21 cellular contexts compared by ENCODE assay signal in the genomic region with DNA sequence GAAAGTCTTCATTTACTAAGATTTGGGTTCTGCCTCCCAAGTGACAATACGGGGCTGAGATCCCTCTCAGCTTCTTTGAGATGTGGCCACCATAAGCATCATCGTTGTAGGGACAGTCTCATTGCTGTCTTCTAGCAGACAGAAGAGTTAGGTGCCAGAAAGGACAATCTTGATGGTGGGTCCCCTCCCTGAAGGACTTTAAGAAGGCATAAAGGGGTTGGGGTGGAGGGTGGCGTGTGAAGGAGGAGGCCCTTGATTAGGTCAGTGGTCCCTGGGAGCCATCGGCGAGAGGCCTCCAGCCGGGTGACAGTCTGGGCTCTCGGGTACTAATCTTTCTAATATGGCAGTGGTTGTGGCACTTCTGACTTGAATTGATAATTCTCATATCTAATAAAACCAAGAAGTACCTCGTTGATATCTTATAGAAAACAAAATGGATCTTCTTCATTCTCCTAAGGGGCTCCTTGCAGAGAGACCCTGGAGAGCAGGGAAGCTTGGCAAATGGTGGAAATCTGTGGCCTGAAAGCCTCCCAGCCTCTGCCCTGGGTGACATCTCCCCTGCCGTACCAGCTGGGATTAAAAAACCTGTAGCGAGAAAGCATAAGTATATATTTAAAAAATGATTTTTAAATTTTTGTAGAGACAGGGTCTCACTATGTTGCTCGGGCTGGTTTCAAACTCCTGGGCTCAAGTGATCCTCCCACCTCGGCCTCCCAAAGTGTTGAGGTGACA. TPM values are rescaled to one million over a fixed set of nuclear protein-coding genes. Genes with fewer than 3 reads are reported as not detected.
"Had no signal": no experiment of that assay in that cellular context is flagged by ENCODE, and none has a peak within 500 bp of the region (broad histone marks: within the 10 kb centered on the region; RNA-seq: fewer than 3 reads in every experiment).

No MANE protein-coding gene starts in this region.

- ATAC-seq: activated naive CD8-positive, alpha-beta T cell treated with anti-CD3 and anti-CD28 coated beads, Interleukin-2, amount 50 U/mL, for 24 hours; effector memory CD8-positive, alpha-beta T cell; naive thymus-derived CD4-positive, alpha-beta T cell; SK-N-SH treated with all-trans-retinoic acid at 6 μM for 48 hours; upper lobe of right lung had no signal

- H3K4me3 Mint-ChIP-seq: activated naive CD4-positive, alpha-beta T cell treated with anti-CD3 and anti-CD28 coated beads for 36 hours; activated naive CD8-positive, alpha-beta T cell treated with anti-CD3 and anti-CD28 coated beads, Interleukin-2, amount 50 U/mL, for 24 hours; effector memory CD8-positive, alpha-beta T cell had no signal

- H3K27ac Mint-ChIP-seq: activated naive CD4-positive, alpha-beta T cell treated with anti-CD3 and anti-CD28 coated beads for 36 hours; activated naive CD8-positive, alpha-beta T cell treated with anti-CD3 and anti-CD28 coated beads, Interleukin-2, amount 50 U/mL, for 24 hours; activated T-helper 2 cell treated with anti-CD3 and anti-CD28 coated beads, Interferon-gamma antibody, Interleukin-2, Interleukin-4, amounts not matched to agents 10 μg/mL and 5 μg/mL and 100 μg/mL, durations not matched to agents 14 hours and 24 hours and 36 hours; effector memory CD8-positive, alpha-beta T cell had no signal

- H3K9me3 ChIP-seq: ascending aorta, suprapubic skin, upper lobe of right lung had no signal

- DNase-seq: activated CD4-positive, alpha-beta T cell treated with anti-CD3 and anti-CD28 coated beads, Interleukin-2, amount 50 U/mL, for 48 hours; activated naive CD4-positive, alpha-beta T cell treated with anti-CD3 and anti-CD28 coated beads for 36 hours; activated naive CD8-positive, alpha-beta T cell treated with anti-CD3 and anti-CD28 coated beads, Interleukin-2, amount 50 U/mL, for 24 hours; central memory CD4-positive, alpha-beta T cell; cortex of kidney; effector memory CD8-positive, alpha-beta T cell; naive thymus-derived CD4-positive, alpha-beta T cell; retina; stimulated activated CD4-positive, alpha-beta T cell treated with anti-CD3 and anti-CD28 coated beads, Interleukin-4, amount 100 ng/mL, for 1 hour; stimulated activated naive CD4-positive, alpha-beta T cell treated with Interleukin-2 at 50 U/mL for 16 hours; T-helper 1 cell; T1000; upper lobe of right lung had no signal

- H3K36me3 ChIP-seq: ascending aorta, suprapubic skin, upper lobe of right lung had no signal

- H3K36me3 Mint-ChIP-seq: naive thymus-derived CD4-positive, alpha-beta T cell had no signal

- H3K4me3 ChIP-seq: ascending aorta, suprapubic skin, upper lobe of right lung had no signal

- H3K9me3 Mint-ChIP-seq: activated naive CD4-positive, alpha-beta T cell treated with anti-CD3 and anti-CD28 coated beads for 36 hours; activated naive CD8-positive, alpha-beta T cell treated with anti-CD3 and anti-CD28 coated beads, Interleukin-2, amount 50 U/mL, for 24 hours; activated T-helper 2 cell treated with anti-CD3 and anti-CD28 coated beads, Interferon-gamma antibody, Interleukin-2, Interleukin-4, amounts not matched to agents 10 μg/mL and 5 μg/mL and 100 μg/mL, durations not matched to agents 14 hours and 24 hours and 36 hours; effector memory CD8-positive, alpha-beta T cell; naive thymus-derived CD4-positive, alpha-beta T cell had no signal

- H3K27me3 ChIP-seq: ascending aorta had no signal

- H3K27ac ChIP-seq: ascending aorta, suprapubic skin, upper lobe of right lung had no signal

RNA-seq across cellular contexts. Expression of a gene that starts 12.1 kb away (rescaled TPM):
- total RNA-seq: activated naive CD4-positive, alpha-beta T cell treated with anti-CD3 and anti-CD28 coated beads for 36 hours had no signal

RNA-seq across cellular contexts. Expression of a gene that starts 53.5 kb away (rescaled TPM):
- total RNA-seq: activated naive CD4-positive, alpha-beta T cell treated with anti-CD3 and anti-CD28 coated beads for 36 hours; activated T-helper 2 cell treated with anti-CD3 and anti-CD28 coated beads, Interferon-gamma antibody, Interleukin-2, Interleukin-4, amounts not matched to agents 10 μg/mL and 5 μg/mL and 100 μg/mL, durations not matched to agents 14 hours and 24 hours and 36 hours; ascending aorta; epithelial cell of proximal tubule; frontal cortex; lung microvascular endothelial cell; naive thymus-derived CD4-positive, alpha-beta T cell; skeletal muscle tissue; suprapubic skin; upper lobe of right lung had no signal
